Comparison of ENCODE assay signal across 25 cellular contexts in genomic region chr11:133937015-133937414, GRCh38. TPM values are rescaled to one million over a fixed set of nuclear protein-coding genes. Genes with fewer than 3 reads are reported as not detected.
"Had no signal": no experiment of that assay in that cellular context is flagged by ENCODE, and none has a peak within 500 bp of the region (broad histone marks: within the 10 kb centered on the region; RNA-seq: fewer than 3 reads in every experiment).

No MANE protein-coding gene starts in this region.

- DNase-seq: activated B cell treated with CpG ODN at 0.5 μM for 24 hours; activated CD4-positive, alpha-beta memory T cell treated with anti-CD3 and anti-CD28 coated beads, Interleukin-2, amount 10 ng/mL, durations not matched to agents 7 days and 5 days; activated CD4-positive, alpha-beta T cell treated with anti-CD3 and anti-CD28 coated beads for 4 hours; activated effector memory CD4-positive, alpha-beta T cell treated with anti-CD3 and anti-CD28 coated beads, Interleukin-2, amount 50 U/mL, for 16 hours; activated T-cell treated with anti-CD3 and anti-CD28 coated beads, Interleukin-2, amount 50 U/mL, for 72 hours; aorta; brain microvascular endothelial cell; central memory CD4-positive, alpha-beta T cell; dermis blood vessel endothelial cell; effector memory CD4-positive, alpha-beta T cell; foreskin melanocyte; hippocampal formation; kidney glomerular epithelial cell; left ventricle myocardium inferior; naive thymus-derived CD8-positive, alpha-beta T cell; right lobe of liver; stimulated activated CD4-positive, alpha-beta T cell treated with anti-CD3 and anti-CD28 coated beads, Interleukin-1b, Interleukin-23, amount 100 ng/mL, for 48 hours; stomach; T-helper 17 cell; transverse colon had no signal

- ATAC-seq: activated T-cell treated with anti-CD3 and anti-CD28 coated beads, Interleukin-2, amount 50 U/mL, for 72 hours; esophagus mucosa; naive thymus-derived CD8-positive, alpha-beta T cell; pancreas; right lobe of liver; T-helper 17 cell had no signal

- H3K27ac Mint-ChIP-seq: activated B cell treated with CpG ODN at 0.5 μM for 24 hours; activated CD4-positive, alpha-beta memory T cell treated with anti-CD3 and anti-CD28 coated beads, Interleukin-2, amount 10 ng/mL, durations not matched to agents 7 days and 5 days; activated naive CD4-positive, alpha-beta T cell treated with anti-CD3 and anti-CD28 coated beads, Interleukin-2, amount 50 U/mL, for 24 hours; activated T-cell treated with anti-CD3 and anti-CD28 coated beads, Interleukin-2, amount 50 U/mL, for 72 hours; mesothelial cell of epicardium; naive thymus-derived CD8-positive, alpha-beta T cell; T-helper 17 cell had no signal

- H3K4me3 Mint-ChIP-seq: activated B cell treated with CpG ODN at 0.5 μM for 24 hours; activated CD4-positive, alpha-beta memory T cell treated with anti-CD3 and anti-CD28 coated beads, Interleukin-2, amount 10 ng/mL, durations not matched to agents 7 days and 5 days; activated naive CD4-positive, alpha-beta T cell treated with anti-CD3 and anti-CD28 coated beads, Interleukin-2, amount 50 U/mL, for 24 hours; activated T-cell treated with anti-CD3 and anti-CD28 coated beads, Interleukin-2, amount 50 U/mL, for 72 hours; mesothelial cell of epicardium; naive thymus-derived CD8-positive, alpha-beta T cell; T-helper 17 cell had no signal

- H3K9me3 Mint-ChIP-seq: activated B cell treated with CpG ODN at 0.5 μM for 24 hours; activated naive CD4-positive, alpha-beta T cell treated with anti-CD3 and anti-CD28 coated beads, Interleukin-2, amount 50 U/mL, for 24 hours; naive thymus-derived CD8-positive, alpha-beta T cell had no signal

- H3K27me3 Mint-ChIP-seq: activated B cell treated with CpG ODN at 0.5 μM for 24 hours; activated CD4-positive, alpha-beta memory T cell treated with anti-CD3 and anti-CD28 coated beads, Interleukin-2, amount 10 ng/mL, durations not matched to agents 7 days and 5 days; activated naive CD4-positive, alpha-beta T cell treated with anti-CD3 and anti-CD28 coated beads, Interleukin-2, amount 50 U/mL, for 24 hours; naive thymus-derived CD8-positive, alpha-beta T cell; T-helper 17 cell had no signal

- H3K4me1 Mint-ChIP-seq: activated B cell treated with CpG ODN at 0.5 μM for 24 hours; activated naive CD4-positive, alpha-beta T cell treated with anti-CD3 and anti-CD28 coated beads, Interleukin-2, amount 50 U/mL, for 24 hours had no signal

- H3K36me3 Mint-ChIP-seq: mesothelial cell of epicardium had no signal

RNA-seq across cellular contexts. Expression of gene IGSF9B, which starts 19.8 kb away (rescaled TPM):
- total RNA-seq: lung microvascular endothelial cell had no signal
